17 cellular contexts compared by ENCODE assay signal in the genomic region with DNA sequence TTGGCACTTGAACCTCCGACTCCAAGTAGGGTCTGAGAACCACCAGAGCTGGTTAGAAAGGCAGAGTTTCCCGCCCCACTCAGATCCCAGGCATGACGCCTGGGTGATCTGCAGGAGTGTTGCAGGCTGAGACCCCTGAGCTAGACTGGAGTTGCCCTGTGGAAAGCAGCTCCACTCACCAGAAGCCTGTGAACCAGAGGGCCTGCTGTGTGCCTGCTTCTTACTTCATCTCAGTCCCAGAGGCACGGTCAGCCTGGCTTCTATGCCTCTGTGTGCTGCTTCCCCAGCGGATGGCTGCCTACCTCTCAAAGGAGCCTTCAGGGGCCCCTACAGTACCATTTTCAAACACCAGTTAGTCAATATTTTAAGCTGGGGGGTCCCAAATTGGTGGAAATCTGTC. TPM values are rescaled to one million over a fixed set of nuclear protein-coding genes. Genes with fewer than 3 reads are reported as not detected.
A peak's percentile ranks its signal among the peaks of the same experiment; 100 is the strongest.
DNase-seq lines count a peak whose midpoint lies in the region; FAIRE-seq and TF ChIP-seq lines count a peak whose summit lies in the region.
"Had no signal": no experiment of that assay in that cellular context is flagged by ENCODE, and none has a peak within 500 bp of the region (broad histone marks: within the 10 kb centered on the region; RNA-seq: fewer than 3 reads in every experiment).

No MANE protein-coding gene starts in this region.

- intact Hi-C loops in stomach (cut with DNase I; ENCODE audit: low total_unique reads) = loop anchor here (10.0 kb wide), 2 partner anchors 323 to 773 kb away; no protein-coding TSS in a partner anchor
- intact Hi-C loops in activated T-helper 2 cell treated with anti-CD3 and anti-CD28 coated beads, Interferon-gamma antibody, Interleukin-2, Interleukin-4, amounts not matched to agents 10 μg/mL and 5 μg/mL and 100 μg/mL, durations not matched to agents 14 hours and 24 hours and 36 hours (cut with micrococcal nuclease) = no loop called here

- peak overlapping the region; percentile 77 for H2AFZ ChIP-seq in astrocyte (ENCODE audit: low read depth, low read length)

- peaks cover 31% of the 10 kb centered on the region for H3K4me1 ChIP-seq in astrocyte (ENCODE audit: insufficient read depth, low read length)
- H3K4me1 ChIP-seq in right atrium auricular region = peaks cover 0 to 12% of the 10 kb centered on the region in 2 donors
- peaks cover 0 to 16% (median 8%) of the 10 kb centered on the region in 4 donors for H3K4me1 ChIP-seq in stomach

- peak overlapping the region; percentile 81 for H3K4me2 ChIP-seq in astrocyte (ENCODE audit: low read length)

- FAIRE-seq in astrocyte (lab: Jason Lieb, UNC) = no peak
- FAIRE-seq: TTC549 had no signal

- peaks cover 80% of the 10 kb centered on the region for H3K4me1 Mint-ChIP-seq in HFFc6 (ENCODE audit: low read depth)
- peaks cover 28% of the 10 kb centered on the region for H3K4me1 Mint-ChIP-seq in astrocyte (ENCODE audit: low read depth, unreplicated experiment)
- peaks cover 66% of the 10 kb centered on the region for H3K4me1 Mint-ChIP-seq in activated T-helper 2 cell treated with anti-CD3 and anti-CD28 coated beads, Interferon-gamma antibody, Interleukin-2, Interleukin-4, amounts not matched to agents 10 μg/mL and 5 μg/mL and 100 μg/mL, durations not matched to agents 14 hours and 24 hours and 36 hours (ENCODE audit: low read depth)

- H3K9me3 Mint-ChIP-seq in HFFc6 (no peaks in the 10 kb centered on the region), astrocyte (ENCODE audit: unreplicated experiment) (no peaks in the 10 kb centered on the region)
- H3K9me3 Mint-ChIP-seq in activated T-helper 2 cell treated with anti-CD3 and anti-CD28 coated beads, Interferon-gamma antibody, Interleukin-2, Interleukin-4, amounts not matched to agents 10 μg/mL and 5 μg/mL and 100 μg/mL, durations not matched to agents 14 hours and 24 hours and 36 hours = no peaks in the 10 kb centered on the region
- H3K9me3 Mint-ChIP-seq: stimulated activated effector memory CD8-positive, alpha-beta T cell treated with anti-CD3 and anti-CD28 coated beads, Interleukin-12 subunit alpha, Interleukin-12 subunit beta, amount 100 ng/mL, for 72 hours had no signal

- H4K20me1 ChIP-seq in astrocyte (ENCODE audit: insufficient read depth, low read length) = no peaks in the 10 kb centered on the region

- H3K4me3 Mint-ChIP-seq in HFFc6 (peak overlapping the region; percentile 61), astrocyte (ENCODE audit: unreplicated experiment) (no peak overlapping the region)
- no peak overlapping the region for H3K4me3 Mint-ChIP-seq in activated T-helper 2 cell treated with anti-CD3 and anti-CD28 coated beads, Interferon-gamma antibody, Interleukin-2, Interleukin-4, amounts not matched to agents 10 μg/mL and 5 μg/mL and 100 μg/mL, durations not matched to agents 14 hours and 24 hours and 36 hours (ENCODE audit: low read depth)
- H3K4me3 Mint-ChIP-seq: activated CD8-positive, alpha-beta memory T cell treated with anti-CD3 and anti-CD28 coated beads, Interleukin-2, amount 10 ng/mL, durations not matched to agents 7 days and 5 days; stimulated activated effector memory CD8-positive, alpha-beta T cell treated with anti-CD3 and anti-CD28 coated beads, Interleukin-12 subunit alpha, Interleukin-12 subunit beta, amount 100 ng/mL, for 72 hours had no signal

- H3K27ac Mint-ChIP-seq in HFFc6 (peak overlapping the region; percentile 81), astrocyte (ENCODE audit: unreplicated experiment) (peak overlapping the region; percentile 21)
- H3K27ac Mint-ChIP-seq in activated T-helper 2 cell treated with anti-CD3 and anti-CD28 coated beads, Interferon-gamma antibody, Interleukin-2, Interleukin-4, amounts not matched to agents 10 μg/mL and 5 μg/mL and 100 μg/mL, durations not matched to agents 14 hours and 24 hours and 36 hours = no peak overlapping the region
- H3K27ac Mint-ChIP-seq: activated CD8-positive, alpha-beta memory T cell treated with anti-CD3 and anti-CD28 coated beads, Interleukin-2, amount 10 ng/mL, durations not matched to agents 7 days and 5 days; stimulated activated effector memory CD8-positive, alpha-beta T cell treated with anti-CD3 and anti-CD28 coated beads, Interleukin-12 subunit alpha, Interleukin-12 subunit beta, amount 100 ng/mL, for 72 hours had no signal

- H3K36me3 ChIP-seq in astrocyte (ENCODE audit: insufficient read depth, low read length) = no peaks in the 10 kb centered on the region
- no peaks in the 10 kb centered on the region for H3K36me3 ChIP-seq in right atrium auricular region
- no peaks in the 10 kb centered on the region for H3K36me3 ChIP-seq in stomach
- H3K36me3 ChIP-seq: adrenal gland, ovary had no signal

- no peaks in the 10 kb centered on the region for H3K79me2 ChIP-seq in astrocyte (ENCODE audit: insufficient read depth, low read length)

- 68 to 85% (median 75%) methylated on average over 4 to 5 of the region's 5 CpGs for WGBS in stomach, 5 donors

- DNase-seq in HFFc6 (no peak), astrocyte (ENCODE audit: low read depth) (no peak), right atrium auricular region (ENCODE audit: low spot score) (peak; percentile 68), stomach (no peak), DMS 273 (lab: John Stamatoyannopoulos, UW; ENCODE audit: unreplicated experiment) (no peak), GM10248 (ENCODE audit: extremely low spot score) (no peak)
- no peak for DNase-seq in activated CD4-positive, CD25-positive, alpha-beta regulatory T cell treated with anti-CD3 and anti-CD28 coated beads, Interleukin-2, amount 50 U/mL, for 72 hours
- DNase-seq in activated T-helper 2 cell treated with anti-CD3 and anti-CD28 coated beads, Interferon-gamma antibody, Interleukin-2, Interleukin-4, amounts not matched to agents 10 μg/mL and 5 μg/mL and 100 μg/mL, durations not matched to agents 14 hours and 24 hours and 36 hours (ENCODE audit: low spot score) = no peak
- DNase-seq: activated CD8-positive, alpha-beta memory T cell treated with anti-CD3 and anti-CD28 coated beads, Interleukin-2, amount 10 ng/mL, durations not matched to agents 7 days and 5 days; GF-D8; NCI-H1417 had no signal

- H3K36me3 Mint-ChIP-seq in HFFc6 (ENCODE audit: low read depth) (no peaks in the 10 kb centered on the region), astrocyte (ENCODE audit: low read depth, unreplicated experiment) (no peaks in the 10 kb centered on the region)
- peaks cover 6% of the 10 kb centered on the region for H3K36me3 Mint-ChIP-seq in activated T-helper 2 cell treated with anti-CD3 and anti-CD28 coated beads, Interferon-gamma antibody, Interleukin-2, Interleukin-4, amounts not matched to agents 10 μg/mL and 5 μg/mL and 100 μg/mL, durations not matched to agents 14 hours and 24 hours and 36 hours (ENCODE audit: low read depth)
- H3K36me3 Mint-ChIP-seq: stimulated activated effector memory CD8-positive, alpha-beta T cell treated with anti-CD3 and anti-CD28 coated beads, Interleukin-12 subunit alpha, Interleukin-12 subunit beta, amount 100 ng/mL, for 72 hours had no signal

- peak overlapping the region; percentile 42 for H3K4me3 ChIP-seq in astrocyte (ENCODE audit: insufficient read depth, low read depth, low read length)
- no peak overlapping the region for H3K4me3 ChIP-seq in right atrium auricular region
- no peak overlapping the region for H3K4me3 ChIP-seq in stomach
- H3K4me3 ChIP-seq: adrenal gland, lung, ovary had no signal

- H3K9me3 ChIP-seq in astrocyte (ENCODE audit: insufficient read depth, low read depth, low read length) = no peaks in the 10 kb centered on the region
- H3K9me3 ChIP-seq in right atrium auricular region = no peaks in the 10 kb centered on the region
- H3K9me3 ChIP-seq in stomach = no peaks in the 10 kb centered on the region
- H3K9me3 ChIP-seq: adrenal gland, ovary had no signal

- TF ChIP-seq EP300 in stomach (IDR thresholded peaks at IDR 0.05) = no peak

- no peak for TF ChIP-seq POLR2A in stomach (IDR thresholded peaks at IDR 0.05)

- TF ChIP-seq CTCF in HFFc6 (IDR thresholded peaks at IDR 0.05) (no peak), astrocyte (IDR thresholded peaks at IDR 0.05; ENCODE audit: insufficient read depth, low read depth, low read length) (no peak), right atrium auricular region (IDR thresholded peaks at IDR 0.05) (no peak), stomach (IDR thresholded peaks at IDR 0.05) (no peak), GM10248 (IDR thresholded peaks at IDR 0.05; ENCODE audit: control extremely low read depth, extremely low read depth, low read depth, missing control alignments) (no peak)

- H3K27me3 ChIP-seq in astrocyte (ENCODE audit: insufficient read depth, low read length) = no peaks in the 10 kb centered on the region
- no peaks in the 10 kb centered on the region for H3K27me3 ChIP-seq in right atrium auricular region
- no peaks in the 10 kb centered on the region for H3K27me3 ChIP-seq in stomach
- H3K27me3 ChIP-seq: adrenal gland, ovary had no signal

- peak overlapping the region; percentile 84 for H3K9ac ChIP-seq in astrocyte (ENCODE audit: low read length)

- H3K27me3 Mint-ChIP-seq in HFFc6 (ENCODE audit: insufficient read depth) (no peaks in the 10 kb centered on the region), astrocyte (ENCODE audit: low read depth, unreplicated experiment) (peaks cover 3% of the 10 kb centered on the region)
- H3K27me3 Mint-ChIP-seq in activated T-helper 2 cell treated with anti-CD3 and anti-CD28 coated beads, Interferon-gamma antibody, Interleukin-2, Interleukin-4, amounts not matched to agents 10 μg/mL and 5 μg/mL and 100 μg/mL, durations not matched to agents 14 hours and 24 hours and 36 hours (ENCODE audit: low read depth) = no peaks in the 10 kb centered on the region
- H3K27me3 Mint-ChIP-seq: activated CD8-positive, alpha-beta memory T cell treated with anti-CD3 and anti-CD28 coated beads, Interleukin-2, amount 10 ng/mL, durations not matched to agents 7 days and 5 days had no signal

- POLR2A ChIA-PET in GM10248 (lab: Yijun Ruan, JAX) = no interaction called here

- CTCF ChIA-PET in GM10248 (lab: Yijun Ruan, JAX) = interaction anchor here (1.0 to 2.6 kb wide), 6 partner anchors 10 to 317 kb away, joined by 3 to 19 read pairs (median 4); no protein-coding TSS in a partner anchor

- peak overlapping the region; percentile 94 for H3K27ac ChIP-seq in astrocyte (ENCODE audit: low read depth, low read length)
- H3K27ac ChIP-seq in right atrium auricular region = peak overlapping the region; percentile 68 to 84
- peak overlapping the region in 4 of 5 donors; percentile 40 to 81 (median 54) for H3K27ac ChIP-seq in stomach
- H3K27ac ChIP-seq: ovary had no signal

RNA-seq across cellular contexts. Expression of a gene that starts 15.6 kb away (rescaled TPM):
- total RNA-seq in HFFc6 (2021; fragmentation: NEBNext Ultra II Directional; extraction: Animal tissue kit (Norgen Biotek cat#: 25700)) = not detected
- total RNA-seq in astrocyte (not detected in 2 replicates), right atrium auricular region (not detected), stomach (not detected)
- polyA plus RNA-seq in stomach = not detected
- total RNA-seq in activated T-helper 2 cell treated with anti-CD3 and anti-CD28 coated beads, Interferon-gamma antibody, Interleukin-2, Interleukin-4, amounts not matched to agents 10 μg/mL and 5 μg/mL and 100 μg/mL, durations not matched to agents 14 hours and 24 hours and 36 hours = 0.34 TPM in 1 of 2 replicates, not detected in the other
- total RNA-seq: activated CD8-positive, alpha-beta memory T cell treated with anti-CD3 and anti-CD28 coated beads, Interleukin-2, amount 10 ng/mL, durations not matched to agents 7 days and 5 days; adrenal gland; lung; NCI-H460 had no signal
- polyA plus RNA-seq: adrenal gland, lung, ovary had no signal

RNA-seq across cellular contexts. Expression of a gene that starts 49.0 kb away (rescaled TPM):
- 10 to 100 TPM in 5 of 6 experiments, 1 to 10 TPM in 1; 9.8 to 15.5 (median 11.2) TPM for total RNA-seq in HFFc6 (2021; fragmentation: NEBNext Ultra II Directional; extraction: Animal tissue kit (Norgen Biotek cat#: 25700))
- total RNA-seq in astrocyte = 17.7 and 19.9 TPM in 2 replicates
- total RNA-seq in right atrium auricular region = 10 to 100 TPM; 19.0 to 32.3 TPM
- total RNA-seq in stomach = 100 to 1,000 TPM in 1 of 5 donors, 10 to 100 TPM in 4; 10.7 to 104 (median 38.5) TPM
- 10 to 100 TPM in 1 of 3 donors, 1 to 10 TPM in 2; 9.3 to 13.9 (median 9.5) TPM for polyA plus RNA-seq in stomach
- total RNA-seq in activated T-helper 2 cell treated with anti-CD3 and anti-CD28 coated beads, Interferon-gamma antibody, Interleukin-2, Interleukin-4, amounts not matched to agents 10 μg/mL and 5 μg/mL and 100 μg/mL, durations not matched to agents 14 hours and 24 hours and 36 hours = 21.0 and 24.3 TPM in 2 replicates

RNA-seq across cellular contexts. Expression of a gene that starts 49.1 kb away (rescaled TPM):
- total RNA-seq in HFFc6 (2021; fragmentation: NEBNext Ultra II Directional; extraction: Animal tissue kit (Norgen Biotek cat#: 25700)) = 10 to 100 TPM; 30.2 to 36.2 (median 33.7) TPM
- total RNA-seq in astrocyte = 31.8 and 34.8 TPM in 2 replicates
- total RNA-seq in right atrium auricular region = 10 to 100 TPM; 28.7 to 44.9 TPM
- total RNA-seq in stomach = 10 to 100 TPM in 2 of 5 donors, 1 to 10 TPM in 2, not detected in 1; 8.1 to 14.7 (median 11.5) TPM
- 10 to 100 TPM; 23.6 to 32.4 (median 24.7) TPM for polyA plus RNA-seq in stomach
- total RNA-seq in activated T-helper 2 cell treated with anti-CD3 and anti-CD28 coated beads, Interferon-gamma antibody, Interleukin-2, Interleukin-4, amounts not matched to agents 10 μg/mL and 5 μg/mL and 100 μg/mL, durations not matched to agents 14 hours and 24 hours and 36 hours = 1.1 and 3.1 TPM in 2 replicates
